ENCODE assay signal across 16 cellular contexts in genomic region chr22:31305194-31305593, GRCh38.
"Had no signal": no experiment of that assay in that cellular context is flagged by ENCODE, and none has a peak within 500 bp of the region (broad histone marks: within the 10 kb centered on the region; RNA-seq: fewer than 3 reads in every experiment).

No MANE protein-coding gene starts in this region.

- H3K27me3 ChIP-seq: SJCRH30 had no signal

- ATAC-seq: Right ventricle myocardium inferior, SK-N-SH treated with all-trans-retinoic acid at 6 μM for 48 hours had no signal

- DNase-seq: KBM-7, MG63, NCI-H1092, NCI-H1105 treated with DMSO at 0.1 percent for 48 hours, NCI-H1417 treated with DMSO at 0.1 percent for 48 hours, NCI-H1694 treated with DMSO at 0.1 percent for 48 hours, NCI-H1930, NCI-H2081, NCI-H2107, NCI-H2227 treated with DMSO at 0.1 percent for 48 hours, NCI-H524 treated with DMSO at 0.1 percent for 48 hours, RPMI8226, SJCRH30 had no signal

- H3K27ac ChIP-seq: HL-60, SJCRH30 had no signal

- H3K4me1 ChIP-seq: SJCRH30 had no signal

- H3K4me3 ChIP-seq: MG63, SJCRH30 had no signal

- H3K9me3 ChIP-seq: MG63, SJCRH30 had no signal
